In genomic region chr13:21767032-21767431, GRCh38 we compare ENCODE assay signal across 24 cellular contexts.
"Had no signal": no experiment of that assay in that cellular context is flagged by ENCODE, and none has a peak within 500 bp of the region (broad histone marks: within the 10 kb centered on the region; RNA-seq: fewer than 3 reads in every experiment).

No MANE protein-coding gene starts in this region.

- H3K4me1 ChIP-seq: neural progenitor cell, prostate gland, right atrium auricular region, suprapubic skin, transverse colon, upper lobe of right lung, uterus had no signal

- H3K4me3 Mint-ChIP-seq: naive thymus-derived CD4-positive, alpha-beta T cell; nephron; neural progenitor cell; stimulated activated naive CD8-positive, alpha-beta T cell treated with anti-CD3 and anti-CD28 coated beads, Interleukin-15, amount 100 ng/mL, for 72 hours had no signal

- H3K27ac Mint-ChIP-seq: naive thymus-derived CD4-positive, alpha-beta T cell; nephron; neural progenitor cell had no signal

- H3K9me3 ChIP-seq: prostate gland, suprapubic skin, upper lobe of right lung, uterus had no signal

- H3K36me3 Mint-ChIP-seq: neural progenitor cell had no signal

- H3K9ac ChIP-seq: neural progenitor cell had no signal

- H3K4me1 Mint-ChIP-seq: naive thymus-derived CD4-positive, alpha-beta T cell; nephron; neural progenitor cell; stimulated activated naive CD8-positive, alpha-beta T cell treated with anti-CD3 and anti-CD28 coated beads, Interleukin-15, amount 100 ng/mL, for 72 hours had no signal

- DNase-seq: dermis blood vessel endothelial cell; effector memory CD4-positive, alpha-beta T cell; kidney; mesenchymal stem cell; midbrain; naive thymus-derived CD4-positive, alpha-beta T cell; stimulated activated CD4-positive, alpha-beta T cell treated with anti-CD3 and anti-CD28 coated beads, Interleukin-12 subunit alpha, Interleukin-12 subunit beta, amount 100 ng/mL, for 4 hours; stimulated activated CD4-positive, alpha-beta T cell treated with anti-CD3 and anti-CD28 coated beads, Interleukin-1b, Interleukin-23, amount 100 ng/mL, for 48 hours; stimulated activated CD4-positive, alpha-beta T cell treated with anti-CD3 and anti-CD28 coated beads, Interleukin-4, amount 100 ng/mL, for 1 hour; stimulated activated CD8-positive, alpha-beta memory T cell treated with anti-CD3 and anti-CD28 coated beads, Interleukin-4, amount 100 ng/mL, for 48 hours; stimulated activated naive CD4-positive, alpha-beta T cell; stimulated activated naive CD8-positive, alpha-beta T cell treated with anti-CD3 and anti-CD28 coated beads, Interleukin-15, amount 100 ng/mL, for 72 hours; transverse colon; upper lobe of right lung; uterus had no signal

- H3K4me3 ChIP-seq: coronary artery, neural progenitor cell, prostate gland, right atrium auricular region, smooth muscle cell, suprapubic skin, transverse colon, upper lobe of right lung, uterus had no signal

- H3K27me3 ChIP-seq: neural progenitor cell, right atrium auricular region, suprapubic skin, transverse colon, upper lobe of right lung, uterus had no signal

- ATAC-seq: left lobe of liver; naive thymus-derived CD4-positive, alpha-beta T cell; sciatic nerve; stimulated activated naive CD8-positive, alpha-beta T cell treated with anti-CD3 and anti-CD28 coated beads, Interleukin-15, amount 100 ng/mL, for 72 hours; upper lobe of right lung had no signal

- H3K9me3 Mint-ChIP-seq: neural progenitor cell had no signal

- H3K36me3 ChIP-seq: neural progenitor cell, prostate gland, right atrium auricular region, suprapubic skin, transverse colon, upper lobe of right lung, uterus had no signal

- H3K27ac ChIP-seq: coronary artery, neural progenitor cell, prostate gland, right atrium auricular region, suprapubic skin, transverse colon, upper lobe of right lung, uterus had no signal
